8 cellular contexts compared by ENCODE assay signal in genomic region chr10:15427836-15428414, GRCh38. TPM values are rescaled to one million over a fixed set of nuclear protein-coding genes. Genes with fewer than 3 reads are reported as not detected.
DNase-seq lines count a peak whose midpoint lies in the region; ATAC-seq and TF ChIP-seq lines count a peak whose summit lies in the region.

No MANE protein-coding gene starts in this region.

- H3K4me3 ChIP-seq in GM23338 (no peak overlapping the region), foreskin fibroblast (ENCODE audit: low read depth in 1 of 2, low read length in 2 of 2) (no peak overlapping the region), thoracic aorta (no peak overlapping the region), WERI-Rb-1 (ENCODE audit: low read depth, low read length) (no peak overlapping the region)

- H3K4me3 Mint-ChIP-seq in GM23338 = no peak overlapping the region

- H3K4me1 Mint-ChIP-seq in GM23338 = no peaks in the 10 kb centered on the region

- no peaks in the 10 kb centered on the region for H3K36me3 ChIP-seq in GM23338 (ENCODE audit: insufficient read depth)
- no peaks in the 10 kb centered on the region for H3K36me3 ChIP-seq in thoracic aorta
- H3K36me3 ChIP-seq in WERI-Rb-1 = no peaks in the 10 kb centered on the region

- DNase-seq in AG08395 (ENCODE audit: low spot score) (peak; percentile 55), GM23338 (ENCODE audit: low spot score) (peak; percentile 75), RPMI8226 (peak; percentile 27), foreskin fibroblast (peak; percentile 28 to 70), thoracic aorta (ENCODE audit: low spot score) (no peak), NOMO-1 treated with DMSO at 0.1 percent for 48 hours (lab: John Stamatoyannopoulos, UW; ENCODE audit: unreplicated experiment) (no peak), WERI-Rb-1 (no peak)

- no peaks in the 10 kb centered on the region for H3K36me3 Mint-ChIP-seq in GM23338 (ENCODE audit: low read depth)

- H3K27ac ChIP-seq in GM23338 (ENCODE audit: low read depth) (no peak overlapping the region), thoracic aorta (peak overlapping the region in 1 of 2 donors; percentile 14), WERI-Rb-1 (no peak overlapping the region)

- H3F3A ChIP-seq in GM23338 (replicated peaks; ENCODE audit: low read depth) = no peaks in the 10 kb centered on the region

- TF ChIP-seq CTCF in GM23338 (conservative IDR thresholded peaks at IDR 0.05; ENCODE audit: low read depth in 2 of 2) (peak; percentile 71 to 77), foreskin fibroblast (IDR thresholded peaks at IDR 0.05; ENCODE audit: low read depth, low read length) (peak; percentile 42), thoracic aorta (IDR thresholded peaks at IDR 0.05) (peak; percentile 57), WERI-Rb-1 (IDR thresholded peaks at IDR 0.05; ENCODE audit: low read depth, low read length) (no peak)

- H3K27me3 Mint-ChIP-seq in GM23338 (ENCODE audit: insufficient read depth, low read depth, poor library complexity) = peaks cover 4% of the 10 kb centered on the region

- no peak overlapping the region for H3K4me2 ChIP-seq in GM23338

- H3K9me3 Mint-ChIP-seq in GM23338 = no peaks in the 10 kb centered on the region

- no peaks in the 10 kb centered on the region for H3K9me2 ChIP-seq in GM23338 (ENCODE audit: insufficient read depth)

- no peak overlapping the region for H2AFZ ChIP-seq in GM23338

- peak; percentile 61 for ATAC-seq in GM23338
- ATAC-seq in thoracic aorta (ENCODE audit: insufficient number of reproducible peaks, low FRiP score, low read depth) = no peak
- ATAC-seq in HG03280 (IDR thresholded peaks at IDR 0.05; ENCODE audit: unreplicated experiment) = no peak

- no peaks in the 10 kb centered on the region for H3K9me3 ChIP-seq in thoracic aorta
- no peaks in the 10 kb centered on the region for H3K9me3 ChIP-seq in WERI-Rb-1 (ENCODE audit: severe bottlenecking)

- H3K27me3 ChIP-seq in GM23338 (ENCODE audit: insufficient read depth) = peaks cover 5% of the 10 kb centered on the region; the same call in 1 of the 2 replicates
- H3K27me3 ChIP-seq in thoracic aorta (replicated peaks; ENCODE audit: insufficient read depth) = no peaks in the 10 kb centered on the region
- H3K27me3 ChIP-seq in WERI-Rb-1 (ENCODE audit: insufficient read depth, low read depth, severe bottlenecking) = no peaks in the 10 kb centered on the region

- no peaks in the 10 kb centered on the region for H3K79me2 ChIP-seq in GM23338 (replicated peaks; ENCODE audit: insufficient read depth)

- H4K20me1 ChIP-seq in GM23338 (replicated peaks; ENCODE audit: insufficient read depth) = no peaks in the 10 kb centered on the region

- no peak overlapping the region for H3K27ac Mint-ChIP-seq in GM23338

- H3K4me1 ChIP-seq in GM23338 (ENCODE audit: insufficient read depth) (no peaks in the 10 kb centered on the region), thoracic aorta (ENCODE audit: control insufficient read depth in 1 of 2, low read depth in 2 of 2) (peaks cover 5 to 27% of the 10 kb centered on the region in 2 donors)

TF ChIP-seq in GM23338, 12 proteins besides CTCF, POLR2A, EP300 and RAD21:
- TF ChIP-seq EZH2 (IDR thresholded peaks at IDR 0.05; ENCODE audit: low read depth, unreplicated experiment) = no peak
- no peak for TF ChIP-seq ZNF114 (CRISPR knock-in tag; IDR thresholded peaks at IDR 0.05)
- no peak for TF ChIP-seq NANOG (IDR thresholded peaks at IDR 0.05; ENCODE audit: borderline replicate concordance)
- TF ChIP-seq POLR2AphosphoS5 (IDR thresholded peaks at IDR 0.05; ENCODE audit: low read depth) = no peak
- no peak for TF ChIP-seq ZNF462 (CRISPR knock-in tag; IDR thresholded peaks at IDR 0.05)
- TF ChIP-seq JUNB (IDR thresholded peaks at IDR 0.05; ENCODE audit: unreplicated experiment) = no peak
- TF ChIP-seq STAT1 (IDR thresholded peaks at IDR 0.05; ENCODE audit: unreplicated experiment) = no peak
- no peak for TF ChIP-seq ZNF331 (CRISPR knock-in tag; IDR thresholded peaks at IDR 0.05; ENCODE audit: low read depth)
- no peak for TF ChIP-seq CREB1 (CRISPR knock-in tag; IDR thresholded peaks at IDR 0.05; ENCODE audit: low read depth)
- no peak for TF ChIP-seq EZH2phosphoT487 (IDR thresholded peaks at IDR 0.05; ENCODE audit: unreplicated experiment)

RNA-seq across cellular contexts. Expression of gene FAM171A1, which starts 56.8 kb away (rescaled TPM):
- 26.1 and 32.2 TPM in 2 replicates for total RNA-seq in GM23338 (2014; rRNA removed; shearing (Covaris generic))
- 11.3 and 11.8 TPM in 2 replicates for polyA plus RNA-seq in GM23338 (2016; fragmentation: Nextera tagmentation; extraction: Ambion mirVana)
- 10 to 100 TPM; 14.8 to 28.7 TPM for total RNA-seq in thoracic aorta

Comparison
In these comparisons a context has a peak if more than half of its experiments do, and no peak if none do; other contexts are left out.
1. DNase-seq: peak in AG08395 (single experiment), GM23338 (single experiment), RPMI8226 (single experiment) and foreskin fibroblast (2 of 2); none in thoracic aorta (single experiment), NOMO-1 treated with DMSO at 0.1 percent for 48 hours (single experiment) and WERI-Rb-1 (single experiment).